1 cellular context compared by ENCODE assay signal in the genomic region with DNA sequence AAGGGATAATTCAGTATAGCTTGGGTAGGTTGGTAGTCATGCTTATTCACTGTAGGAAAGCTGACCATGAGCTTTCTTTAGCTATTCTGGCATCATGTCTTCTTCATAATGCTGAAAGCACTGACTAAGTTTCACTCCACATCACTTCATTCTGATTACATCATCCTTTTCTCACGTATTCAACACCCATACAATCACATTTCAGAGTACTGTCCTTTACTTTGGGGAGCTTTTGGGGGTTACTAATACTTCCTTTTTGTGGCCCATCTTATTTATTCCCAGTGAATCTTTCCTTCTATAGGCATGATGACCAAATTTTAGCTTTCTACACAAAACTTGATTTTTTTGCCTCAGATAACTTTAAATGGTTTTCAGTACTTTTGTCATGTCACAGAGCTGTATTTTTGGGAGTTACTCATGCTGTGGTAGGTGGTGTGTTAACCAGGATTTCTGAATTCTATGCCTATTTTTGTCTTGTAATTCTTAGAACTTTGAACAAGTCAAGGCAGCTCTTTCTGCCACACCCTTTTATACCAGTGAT.
TF ChIP-seq lines count a peak whose summit lies in the region.

No MANE protein-coding gene starts in this region.

TF ChIP-seq in HEK293, 187 proteins besides CTCF, POLR2A, EP300 and RAD21 (continues in another document):
- TF ChIP-seq ZNF558 (tag by site-specific recombination; IDR thresholded peaks at IDR 0.05), result 0 out of 2 replicates have a peak, but pooled peaks have one; percentile 13
- no peak for TF ChIP-seq YY2 (tag by site-specific recombination; IDR thresholded peaks at IDR 0.05)
- TF ChIP-seq, protein P1, sequence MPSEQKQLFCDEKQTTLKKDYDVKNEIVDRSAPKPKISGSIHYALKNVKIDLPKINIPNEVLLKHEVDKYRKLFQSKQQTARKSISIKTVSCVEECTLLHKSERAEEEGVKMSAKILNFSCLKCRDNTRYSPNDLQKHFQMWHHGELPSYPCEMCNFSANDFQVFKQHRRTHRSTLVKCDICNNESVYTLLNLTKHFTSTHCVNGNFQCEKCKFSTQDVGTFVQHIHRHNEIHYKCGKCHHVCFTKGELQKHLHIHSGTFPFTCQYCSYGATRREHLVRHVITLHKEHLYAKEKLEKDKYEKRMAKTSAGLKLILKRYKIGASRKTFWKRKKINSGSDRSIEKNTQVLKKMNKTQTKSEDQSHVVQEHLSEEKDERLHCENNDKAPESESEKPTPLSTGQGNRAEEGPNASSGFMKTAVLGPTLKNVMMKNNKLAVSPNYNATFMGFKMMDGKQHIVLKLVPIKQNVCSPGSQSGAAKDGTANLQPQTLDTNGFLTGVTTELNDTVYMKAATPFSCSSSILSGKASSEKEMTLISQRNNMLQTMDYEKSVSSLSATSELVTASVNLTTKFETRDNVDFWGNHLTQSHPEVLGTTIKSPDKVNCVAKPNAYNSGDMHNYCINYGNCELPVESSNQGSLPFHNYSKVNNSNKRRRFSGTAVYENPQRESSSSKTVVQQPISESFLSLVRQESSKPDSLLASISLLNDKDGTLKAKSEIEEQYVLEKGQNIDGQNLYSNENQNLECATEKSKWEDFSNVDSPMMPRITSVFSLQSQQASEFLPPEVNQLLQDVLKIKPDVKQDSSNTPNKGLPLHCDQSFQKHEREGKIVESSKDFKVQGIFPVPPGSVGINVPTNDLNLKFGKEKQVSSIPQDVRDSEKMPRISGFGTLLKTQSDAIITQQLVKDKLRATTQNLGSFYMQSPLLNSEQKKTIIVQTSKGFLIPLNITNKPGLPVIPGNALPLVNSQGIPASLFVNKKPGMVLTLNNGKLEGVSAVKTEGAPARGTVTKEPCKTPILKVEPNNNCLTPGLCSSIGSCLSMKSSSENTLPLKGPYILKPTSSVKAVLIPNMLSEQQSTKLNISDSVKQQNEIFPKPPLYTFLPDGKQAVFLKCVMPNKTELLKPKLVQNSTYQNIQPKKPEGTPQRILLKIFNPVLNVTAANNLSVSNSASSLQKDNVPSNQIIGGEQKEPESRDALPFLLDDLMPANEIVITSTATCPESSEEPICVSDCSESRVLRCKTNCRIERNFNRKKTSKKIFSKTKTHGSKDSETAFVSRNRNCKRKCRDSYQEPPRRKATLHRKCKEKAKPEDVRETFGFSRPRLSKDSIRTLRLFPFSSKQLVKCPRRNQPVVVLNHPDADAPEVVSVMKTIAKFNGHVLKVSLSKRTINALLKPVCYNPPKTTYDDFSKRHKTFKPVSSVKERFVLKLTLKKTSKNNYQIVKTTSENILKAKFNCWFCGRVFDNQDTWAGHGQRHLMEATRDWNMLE (tag by site-specific recombination; conservative IDR thresholded peaks at IDR 0.05; ENCODE audit: low read depth), result 0 out of 2 replicates have a peak, but pooled peaks have one; percentile 26
- no peak for TF ChIP-seq GFI1B (tag by site-specific recombination; IDR thresholded peaks at IDR 0.05)
- no peak for TF ChIP-seq GLIS2 (tag by site-specific recombination; IDR thresholded peaks at IDR 0.05)
- TF ChIP-seq ZBTB17 (tag by site-specific recombination; IDR thresholded peaks at IDR 0.05), result 0 out of 2 replicates have a peak, but pooled peaks have one; percentile 40
- TF ChIP-seq ZNF501 (tag by site-specific recombination; IDR thresholded peaks at IDR 0.05), result no peak
- no peak for TF ChIP-seq KLF1 (tag by site-specific recombination; IDR thresholded peaks at IDR 0.05)
- TF ChIP-seq, protein P2, sequence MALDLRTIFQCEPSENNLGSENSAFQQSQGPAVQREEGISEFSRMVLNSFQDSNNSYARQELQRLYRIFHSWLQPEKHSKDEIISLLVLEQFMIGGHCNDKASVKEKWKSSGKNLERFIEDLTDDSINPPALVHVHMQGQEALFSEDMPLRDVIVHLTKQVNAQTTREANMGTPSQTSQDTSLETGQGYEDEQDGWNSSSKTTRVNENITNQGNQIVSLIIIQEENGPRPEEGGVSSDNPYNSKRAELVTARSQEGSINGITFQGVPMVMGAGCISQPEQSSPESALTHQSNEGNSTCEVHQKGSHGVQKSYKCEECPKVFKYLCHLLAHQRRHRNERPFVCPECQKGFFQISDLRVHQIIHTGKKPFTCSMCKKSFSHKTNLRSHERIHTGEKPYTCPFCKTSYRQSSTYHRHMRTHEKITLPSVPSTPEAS (tag by site-specific recombination; IDR thresholded peaks at IDR 0.05), result no peak
- TF ChIP-seq ZNF114 (tag by site-specific recombination; IDR thresholded peaks at IDR 0.05), result no peak
- TF ChIP-seq ZNF37A (tag by site-specific recombination; IDR thresholded peaks at IDR 0.05), result no peak
- no peak for TF ChIP-seq ZNF529 (tag by site-specific recombination; IDR thresholded peaks at IDR 0.05; ENCODE audit: insufficient replicate concordance)
- TF ChIP-seq ZNF133 (tag by site-specific recombination; IDR thresholded peaks at IDR 0.05), result no peak
- TF ChIP-seq ZNF792 (tag by site-specific recombination; IDR thresholded peaks at IDR 0.05), result no peak
- no peak for TF ChIP-seq ZNF473 (tag by site-specific recombination; IDR thresholded peaks at IDR 0.05)
- TF ChIP-seq ZNF132 (tag by site-specific recombination; IDR thresholded peaks at IDR 0.05; ENCODE audit: borderline replicate concordance), result no peak
- no peak for TF ChIP-seq HOXC10 (CRISPR knock-in tag; IDR thresholded peaks at IDR 0.05)
- no peak for TF ChIP-seq MYNN (tag by site-specific recombination; IDR thresholded peaks at IDR 0.05; ENCODE audit: borderline replicate concordance)
- TF ChIP-seq ZNF747 (tag by site-specific recombination; IDR thresholded peaks at IDR 0.05), result no peak
- no peak for TF ChIP-seq ZNF768 (tag by site-specific recombination; IDR thresholded peaks at IDR 0.05)
- TF ChIP-seq ZNF660 (tag by site-specific recombination; IDR thresholded peaks at IDR 0.05), result 0 out of 2 replicates have a peak, but pooled peaks have one; percentile 7
- no peak for TF ChIP-seq ZNF266 (tag by site-specific recombination; IDR thresholded peaks at IDR 0.05; ENCODE audit: low read depth)
- no peak for TF ChIP-seq ZNF174 (tag by site-specific recombination; IDR thresholded peaks at IDR 0.05)
- no peak for TF ChIP-seq ZNF248 (tag by site-specific recombination; IDR thresholded peaks at IDR 0.05)
- no peak for TF ChIP-seq ZNF416 (tag by site-specific recombination; IDR thresholded peaks at IDR 0.05)
- TF ChIP-seq SP2 (tag by site-specific recombination; IDR thresholded peaks at IDR 0.05), result no peak
- TF ChIP-seq ZNF544 (tag by site-specific recombination; IDR thresholded peaks at IDR 0.05), result no peak
- TF ChIP-seq ZNF140 (tag by site-specific recombination; IDR thresholded peaks at IDR 0.05), result no peak
- no peak for TF ChIP-seq ZNF623 (tag by site-specific recombination; IDR thresholded peaks at IDR 0.05)
- 0 out of 2 replicates have a peak, but pooled peaks have one; percentile 15 for TF ChIP-seq ZFP69B (tag by site-specific recombination; IDR thresholded peaks at IDR 0.05)
- TF ChIP-seq, protein P3, sequence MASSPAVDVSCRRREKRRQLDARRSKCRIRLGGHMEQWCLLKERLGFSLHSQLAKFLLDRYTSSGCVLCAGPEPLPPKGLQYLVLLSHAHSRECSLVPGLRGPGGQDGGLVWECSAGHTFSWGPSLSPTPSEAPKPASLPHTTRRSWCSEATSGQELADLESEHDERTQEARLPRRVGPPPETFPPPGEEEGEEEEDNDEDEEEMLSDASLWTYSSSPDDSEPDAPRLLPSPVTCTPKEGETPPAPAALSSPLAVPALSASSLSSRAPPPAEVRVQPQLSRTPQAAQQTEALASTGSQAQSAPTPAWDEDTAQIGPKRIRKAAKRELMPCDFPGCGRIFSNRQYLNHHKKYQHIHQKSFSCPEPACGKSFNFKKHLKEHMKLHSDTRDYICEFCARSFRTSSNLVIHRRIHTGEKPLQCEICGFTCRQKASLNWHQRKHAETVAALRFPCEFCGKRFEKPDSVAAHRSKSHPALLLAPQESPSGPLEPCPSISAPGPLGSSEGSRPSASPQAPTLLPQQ (tag by site-specific recombination; IDR thresholded peaks at IDR 0.05), result no peak
- TF ChIP-seq, protein P4, sequence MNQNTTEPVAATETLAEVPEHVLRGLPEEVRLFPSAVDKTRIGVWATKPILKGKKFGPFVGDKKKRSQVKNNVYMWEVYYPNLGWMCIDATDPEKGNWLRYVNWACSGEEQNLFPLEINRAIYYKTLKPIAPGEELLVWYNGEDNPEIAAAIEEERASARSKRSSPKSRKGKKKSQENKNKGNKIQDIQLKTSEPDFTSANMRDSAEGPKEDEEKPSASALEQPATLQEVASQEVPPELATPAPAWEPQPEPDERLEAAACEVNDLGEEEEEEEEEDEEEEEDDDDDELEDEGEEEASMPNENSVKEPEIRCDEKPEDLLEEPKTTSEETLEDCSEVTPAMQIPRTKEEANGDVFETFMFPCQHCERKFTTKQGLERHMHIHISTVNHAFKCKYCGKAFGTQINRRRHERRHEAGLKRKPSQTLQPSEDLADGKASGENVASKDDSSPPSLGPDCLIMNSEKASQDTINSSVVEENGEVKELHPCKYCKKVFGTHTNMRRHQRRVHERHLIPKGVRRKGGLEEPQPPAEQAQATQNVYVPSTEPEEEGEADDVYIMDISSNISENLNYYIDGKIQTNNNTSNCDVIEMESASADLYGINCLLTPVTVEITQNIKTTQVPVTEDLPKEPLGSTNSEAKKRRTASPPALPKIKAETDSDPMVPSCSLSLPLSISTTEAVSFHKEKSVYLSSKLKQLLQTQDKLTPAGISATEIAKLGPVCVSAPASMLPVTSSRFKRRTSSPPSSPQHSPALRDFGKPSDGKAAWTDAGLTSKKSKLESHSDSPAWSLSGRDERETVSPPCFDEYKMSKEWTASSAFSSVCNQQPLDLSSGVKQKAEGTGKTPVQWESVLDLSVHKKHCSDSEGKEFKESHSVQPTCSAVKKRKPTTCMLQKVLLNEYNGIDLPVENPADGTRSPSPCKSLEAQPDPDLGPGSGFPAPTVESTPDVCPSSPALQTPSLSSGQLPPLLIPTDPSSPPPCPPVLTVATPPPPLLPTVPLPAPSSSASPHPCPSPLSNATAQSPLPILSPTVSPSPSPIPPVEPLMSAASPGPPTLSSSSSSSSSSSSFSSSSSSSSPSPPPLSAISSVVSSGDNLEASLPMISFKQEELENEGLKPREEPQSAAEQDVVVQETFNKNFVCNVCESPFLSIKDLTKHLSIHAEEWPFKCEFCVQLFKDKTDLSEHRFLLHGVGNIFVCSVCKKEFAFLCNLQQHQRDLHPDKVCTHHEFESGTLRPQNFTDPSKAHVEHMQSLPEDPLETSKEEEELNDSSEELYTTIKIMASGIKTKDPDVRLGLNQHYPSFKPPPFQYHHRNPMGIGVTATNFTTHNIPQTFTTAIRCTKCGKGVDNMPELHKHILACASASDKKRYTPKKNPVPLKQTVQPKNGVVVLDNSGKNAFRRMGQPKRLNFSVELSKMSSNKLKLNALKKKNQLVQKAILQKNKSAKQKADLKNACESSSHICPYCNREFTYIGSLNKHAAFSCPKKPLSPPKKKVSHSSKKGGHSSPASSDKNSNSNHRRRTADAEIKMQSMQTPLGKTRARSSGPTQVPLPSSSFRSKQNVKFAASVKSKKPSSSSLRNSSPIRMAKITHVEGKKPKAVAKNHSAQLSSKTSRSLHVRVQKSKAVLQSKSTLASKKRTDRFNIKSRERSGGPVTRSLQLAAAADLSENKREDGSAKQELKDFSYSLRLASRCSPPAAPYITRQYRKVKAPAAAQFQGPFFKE (tag by site-specific recombination; IDR thresholded peaks at IDR 0.05; ENCODE audit: borderline replicate concordance), result no peak
- peak; percentile 77 for TF ChIP-seq ZNF629 (tag by site-specific recombination; IDR thresholded peaks at IDR 0.05)
- no peak for TF ChIP-seq MZF1 (tag by site-specific recombination; IDR thresholded peaks at IDR 0.05; ENCODE audit: borderline replicate concordance)
- no peak for TF ChIP-seq WT1 (tag by site-specific recombination; IDR thresholded peaks at IDR 0.05)
- TF ChIP-seq ZNF560 (tag by site-specific recombination; IDR thresholded peaks at IDR 0.05; ENCODE audit: borderline replicate concordance), result no peak
- TF ChIP-seq, protein P5, sequence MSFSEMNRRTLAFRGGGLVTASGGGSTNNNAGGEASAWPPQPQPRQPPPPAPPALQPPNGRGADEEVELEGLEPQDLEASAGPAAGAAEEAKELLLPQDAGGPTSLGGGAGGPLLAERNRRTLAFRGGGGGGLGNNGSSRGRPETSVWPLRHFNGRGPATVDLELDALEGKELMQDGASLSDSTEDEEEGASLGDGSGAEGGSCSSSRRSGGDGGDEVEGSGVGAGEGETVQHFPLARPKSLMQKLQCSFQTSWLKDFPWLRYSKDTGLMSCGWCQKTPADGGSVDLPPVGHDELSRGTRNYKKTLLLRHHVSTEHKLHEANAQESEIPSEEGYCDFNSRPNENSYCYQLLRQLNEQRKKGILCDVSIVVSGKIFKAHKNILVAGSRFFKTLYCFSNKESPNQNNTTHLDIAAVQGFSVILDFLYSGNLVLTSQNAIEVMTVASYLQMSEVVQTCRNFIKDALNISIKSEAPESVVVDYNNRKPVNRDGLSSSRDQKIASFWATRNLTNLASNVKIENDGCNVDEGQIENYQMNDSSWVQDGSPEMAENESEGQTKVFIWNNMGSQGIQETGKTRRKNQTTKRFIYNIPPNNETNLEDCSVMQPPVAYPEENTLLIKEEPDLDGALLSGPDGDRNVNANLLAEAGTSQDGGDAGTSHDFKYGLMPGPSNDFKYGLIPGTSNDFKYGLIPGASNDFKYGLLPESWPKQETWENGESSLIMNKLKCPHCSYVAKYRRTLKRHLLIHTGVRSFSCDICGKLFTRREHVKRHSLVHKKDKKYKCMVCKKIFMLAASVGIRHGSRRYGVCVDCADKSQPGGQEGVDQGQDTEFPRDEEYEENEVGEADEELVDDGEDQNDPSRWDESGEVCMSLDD (tag by site-specific recombination; IDR thresholded peaks at IDR 0.05), result no peak
- TF ChIP-seq, protein P6, sequence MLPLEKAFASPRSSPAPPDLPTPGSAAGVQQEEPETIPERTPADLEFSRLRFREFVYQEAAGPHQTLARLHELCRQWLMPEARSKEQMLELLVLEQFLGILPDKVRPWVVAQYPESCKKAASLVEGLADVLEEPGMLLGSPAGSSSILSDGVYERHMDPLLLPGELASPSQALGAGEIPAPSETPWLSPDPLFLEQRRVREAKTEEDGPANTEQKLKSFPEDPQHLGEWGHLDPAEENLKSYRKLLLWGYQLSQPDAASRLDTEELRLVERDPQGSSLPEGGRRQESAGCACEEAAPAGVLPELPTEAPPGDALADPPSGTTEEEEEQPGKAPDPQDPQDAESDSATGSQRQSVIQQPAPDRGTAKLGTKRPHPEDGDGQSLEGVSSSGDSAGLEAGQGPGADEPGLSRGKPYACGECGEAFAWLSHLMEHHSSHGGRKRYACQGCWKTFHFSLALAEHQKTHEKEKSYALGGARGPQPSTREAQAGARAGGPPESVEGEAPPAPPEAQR (tag by site-specific recombination; IDR thresholded peaks at IDR 0.05), result no peak
- TF ChIP-seq ZNF514 (tag by site-specific recombination; IDR thresholded peaks at IDR 0.05), result no peak
- no peak for TF ChIP-seq ZNF354C (tag by site-specific recombination; IDR thresholded peaks at IDR 0.05; ENCODE audit: borderline replicate concordance, low read depth)
- TF ChIP-seq, protein P7, sequence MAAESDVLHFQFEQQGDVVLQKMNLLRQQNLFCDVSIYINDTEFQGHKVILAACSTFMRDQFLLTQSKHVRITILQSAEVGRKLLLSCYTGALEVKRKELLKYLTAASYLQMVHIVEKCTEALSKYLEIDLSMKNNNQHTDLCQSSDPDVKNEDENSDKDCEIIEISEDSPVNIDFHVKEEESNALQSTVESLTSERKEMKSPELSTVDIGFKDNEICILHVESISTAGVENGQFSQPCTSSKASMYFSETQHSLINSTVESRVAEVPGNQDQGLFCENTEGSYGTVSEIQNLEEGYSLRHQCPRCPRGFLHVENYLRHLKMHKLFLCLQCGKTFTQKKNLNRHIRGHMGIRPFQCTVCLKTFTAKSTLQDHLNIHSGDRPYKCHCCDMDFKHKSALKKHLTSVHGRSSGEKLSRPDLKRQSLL (tag by site-specific recombination; IDR thresholded peaks at IDR 0.05), result no peak
- no peak for TF ChIP-seq SETDB1 (IDR thresholded peaks at IDR 0.05; ENCODE audit: insufficient read length, low read length)
- TF ChIP-seq ZBTB1 (tag by site-specific recombination; IDR thresholded peaks at IDR 0.05), result no peak
- 0 out of 2 replicates have a peak, but pooled peaks have one; percentile 22 for TF ChIP-seq ZBTB21 (tag by site-specific recombination; IDR thresholded peaks at IDR 0.05)
- peak; percentile 47 for TF ChIP-seq ZNF335 (tag by site-specific recombination; conservative IDR thresholded peaks at IDR 0.05)
